Comparison of ENCODE assay signal across 9 cellular contexts in the genomic region with DNA sequence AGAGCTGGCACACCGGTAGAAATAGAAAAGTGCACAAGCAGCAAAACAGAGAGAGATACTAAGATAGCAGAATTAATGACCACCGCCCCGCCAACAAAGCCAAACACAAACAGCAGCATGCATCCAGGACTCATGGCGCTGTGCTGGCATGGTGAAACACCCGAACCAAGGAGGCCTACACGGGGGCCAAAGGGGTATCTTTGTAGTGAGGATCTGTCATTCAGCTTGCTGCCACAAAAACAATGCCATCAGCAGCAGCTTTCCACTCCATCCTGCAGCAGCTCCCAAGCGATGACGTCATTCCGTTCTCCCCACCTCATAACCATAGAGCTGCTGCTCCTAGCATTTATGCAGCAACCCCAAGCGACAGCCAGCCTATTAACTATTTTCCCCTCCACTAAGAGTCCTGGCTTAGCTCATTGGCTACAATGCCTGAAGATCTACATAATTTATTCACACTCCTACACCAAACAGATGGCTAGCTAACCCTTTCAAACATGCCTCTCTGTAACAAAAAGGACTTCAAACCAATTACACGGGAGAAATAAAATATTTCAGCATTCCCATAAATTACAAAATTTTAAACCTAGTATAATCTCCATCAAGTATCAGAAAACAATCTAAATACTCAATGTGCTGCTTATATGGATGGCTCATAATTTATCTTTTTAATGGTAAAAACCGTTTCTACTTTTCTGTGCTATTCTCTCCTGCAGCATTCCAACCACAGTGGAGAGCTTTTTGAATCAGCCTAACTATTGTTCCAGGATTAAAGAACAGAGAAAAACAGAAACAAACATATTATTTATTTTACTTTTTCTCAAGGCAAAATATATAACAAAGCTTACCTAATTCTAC.
DNase-seq lines count a peak whose midpoint lies in the region; ATAC-seq, FAIRE-seq and TF ChIP-seq lines count a peak whose summit lies in the region.
"Had no signal": no experiment of that assay in that cellular context is flagged by ENCODE, and none has a peak within 500 bp of the region (broad histone marks: within the 10 kb centered on the region; RNA-seq: fewer than 3 reads in every experiment).

No MANE protein-coding gene starts in this region.

- H3K36me3 ChIP-seq in right lobe of liver (no peaks in the 10 kb centered on the region), upper lobe of left lung (no peaks in the 10 kb centered on the region)

- no peak overlapping the region for H3K27ac Mint-ChIP-seq in activated CD4-positive, alpha-beta memory T cell treated with anti-CD3 and anti-CD28 coated beads for 36 hours

- H3K27me3 ChIP-seq in right lobe of liver (no peaks in the 10 kb centered on the region), upper lobe of left lung (no peaks in the 10 kb centered on the region)

- DNase-seq in ELF-1 (ENCODE audit: low read depth, low spot score) (peak; percentile 90), NCI-H510A (lab: John Stamatoyannopoulos, UW) (peak; percentile 96), ecto neural progenitor cell (ENCODE audit: low spot score) (peak; percentile 92), right lobe of liver (no peak), upper lobe of left lung (peak in 1 of 2 donors; percentile 30), RCC 7860 (ENCODE audit: low spot score) (no peak)
- no peak for DNase-seq in activated CD4-positive, alpha-beta memory T cell treated with anti-CD3 and anti-CD28 coated beads for 36 hours

- peaks cover 6% of the 10 kb centered on the region for H3K36me3 Mint-ChIP-seq in activated CD4-positive, alpha-beta memory T cell treated with anti-CD3 and anti-CD28 coated beads for 36 hours

- H3K4me1 Mint-ChIP-seq in activated CD4-positive, alpha-beta memory T cell treated with anti-CD3 and anti-CD28 coated beads for 36 hours (ENCODE audit: low read depth), result peaks cover 2% of the 10 kb centered on the region

- CTCF ChIA-PET in activated CD4-positive, alpha-beta memory T cell treated with anti-CD3 and anti-CD28 coated beads for 36 hours (lab: Charles Lee), result interaction anchor here (0.9 to 3.6 kb wide), 6 partner anchors 10 to 264 kb away, joined by 3 to 21 read pairs (median 4); no protein-coding TSS in a partner anchor

- WGBS in right lobe of liver (ENCODE audit: insufficient coverage, low coverage, low lambda C conversion rate, missing lambda C conversion rate), result 60% methylated on average over 7 of the region's 12 CpGs
- 66 to 71% methylated on average over 12 of the region's 12 CpGs for WGBS in upper lobe of left lung, 2 donors

- no peaks in the 10 kb centered on the region for H3K27me3 Mint-ChIP-seq in activated CD4-positive, alpha-beta memory T cell treated with anti-CD3 and anti-CD28 coated beads for 36 hours

- POLR2A ChIA-PET in activated CD4-positive, alpha-beta memory T cell treated with anti-CD3 and anti-CD28 coated beads for 36 hours (lab: Charles Lee), result no interaction called here

- FAIRE-seq in RCC 7860 (lab: Jason Lieb, UNC), result no peak

- H3K4me3 ChIP-seq in right lobe of liver (no peak overlapping the region), upper lobe of left lung (peak overlapping the region in 1 of 4 donors; percentile 16)

- ATAC-seq in right lobe of liver (peak; percentile 32 to 59 (median 52)), upper lobe of left lung (ENCODE audit: low FRiP score in 2 of 2) (peak; percentile 57 to 92), GM19035 (IDR thresholded peaks at IDR 0.05; ENCODE audit: unreplicated experiment) (no peak)

- H3K9me3 Mint-ChIP-seq in activated CD4-positive, alpha-beta memory T cell treated with anti-CD3 and anti-CD28 coated beads for 36 hours, result no peaks in the 10 kb centered on the region

- TF ChIP-seq POLR2A in right lobe of liver (IDR thresholded peaks at IDR 0.05) (no peak), upper lobe of left lung (IDR thresholded peaks at IDR 0.05) (no peak)

- no peak overlapping the region for H3K27ac ChIP-seq in right lobe of liver
- H3K27ac ChIP-seq in upper lobe of left lung, result no peak overlapping the region
- H3K27ac ChIP-seq: epithelial cell of prostate had no signal

- TF ChIP-seq EP300 in upper lobe of left lung (IDR thresholded peaks at IDR 0.05), result no peak

- no peaks in the 10 kb centered on the region for H3K9me3 ChIP-seq in right lobe of liver
- H3K9me3 ChIP-seq in upper lobe of left lung, result no peaks in the 10 kb centered on the region

- no peak overlapping the region for H3K4me3 Mint-ChIP-seq in activated CD4-positive, alpha-beta memory T cell treated with anti-CD3 and anti-CD28 coated beads for 36 hours

- intact Hi-C loops in right lobe of liver (cut with DNase I), result no loop called here
- intact Hi-C loops in activated CD4-positive, alpha-beta memory T cell treated with anti-CD3 and anti-CD28 coated beads for 36 hours (cut with micrococcal nuclease), result no loop called here

- no peak for TF ChIP-seq CTCF in right lobe of liver (IDR thresholded peaks at IDR 0.05)
- no peak for TF ChIP-seq CTCF in upper lobe of left lung (IDR thresholded peaks at IDR 0.05)

- H3K4me1 ChIP-seq in right lobe of liver (peaks cover 0 to 10% (median 0%) of the 10 kb centered on the region in 4 donors), upper lobe of left lung (peaks cover 0 to 14% (median 4%) of the 10 kb centered on the region in 4 donors)

Comparison
In these comparisons a context has a peak if more than half of its experiments do, and no peak if none do; other contexts are left out.
1. DNase-seq: peak in ELF-1 (single experiment), NCI-H510A (single experiment) and ecto neural progenitor cell (single experiment); none in right lobe of liver (0 of 3), activated CD4-positive, alpha-beta memory T cell treated with anti-CD3 and anti-CD28 coated beads for 36 hours (single experiment) and RCC 7860 (single experiment).